In the genomic region with DNA sequence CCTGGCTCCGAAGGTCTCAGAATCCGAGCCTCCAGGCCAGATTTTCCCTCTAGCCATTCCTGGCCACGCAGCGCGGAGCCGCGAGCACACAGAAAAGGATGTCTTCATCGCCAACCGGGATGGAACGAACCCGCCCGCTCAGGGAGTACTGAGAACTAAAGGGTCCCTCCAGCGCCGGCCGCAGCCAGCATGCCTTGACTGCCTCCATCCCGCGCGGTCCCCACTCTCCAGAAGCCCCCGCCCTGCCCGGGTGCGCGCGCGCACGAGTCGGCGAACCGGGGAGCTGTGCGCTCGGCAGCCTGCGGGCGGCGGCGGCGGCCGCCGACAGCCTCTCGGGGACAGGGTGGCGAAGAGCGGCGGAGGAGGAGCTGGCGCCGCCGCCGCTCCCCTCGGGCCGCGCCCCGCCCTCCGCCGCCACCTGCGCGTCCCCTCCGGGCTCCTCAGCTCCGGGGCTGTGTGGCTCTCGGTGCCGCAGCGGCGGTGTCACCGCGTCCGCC, we compare ENCODE assay signal across 10 cellular contexts. TPM values are rescaled to one million over a fixed set of nuclear protein-coding genes. Genes with fewer than 3 reads are reported as not detected.
DNase-seq lines count a peak whose midpoint lies in the region; ATAC-seq and TF ChIP-seq lines count a peak whose summit lies in the region.
"Had no signal": no experiment of that assay in that cellular context is flagged by ENCODE, and none has a peak within 500 bp of the region (broad histone marks: within the 10 kb centered on the region; RNA-seq: fewer than 3 reads in every experiment).

No MANE protein-coding gene starts in this region.

- peak overlapping the region; percentile 84 for H2BK15ac ChIP-seq in neuronal stem cell (ENCODE audit: low read length)

- H3K18ac ChIP-seq in neuronal stem cell (ENCODE audit: low read length), result peak overlapping the region; percentile 94

- H3K36me3 Mint-ChIP-seq in CD8-positive, alpha-beta memory T cell, result no peaks in the 10 kb centered on the region

- H3K9ac ChIP-seq in neuronal stem cell (ENCODE audit: low read depth, low read length, poor library complexity), result peak overlapping the region; percentile 72

- H4K8ac ChIP-seq in neuronal stem cell (ENCODE audit: low read depth, low read length), result no peak overlapping the region

- peak overlapping the region; percentile 97 for H2AFZ ChIP-seq in neuronal stem cell (ENCODE audit: low read length)

- peak overlapping the region; percentile 83 for H2BK120ac ChIP-seq in neuronal stem cell (ENCODE audit: low read depth, low read length)

- H3K4me3 ChIP-seq in neuronal stem cell (ENCODE audit: low read length in 2 of 2), result peak overlapping the region; percentile 83 to 94
- no peak overlapping the region for H3K4me3 ChIP-seq in CD8-positive, alpha-beta memory T cell (ENCODE audit: low read length)

- POLR2A ChIA-PET in CD8-positive, alpha-beta memory T cell (lab: Charles Lee), result no interaction called here

- H3K14ac ChIP-seq in neuronal stem cell (ENCODE audit: low read length), result no peak overlapping the region

- H3K9me3 Mint-ChIP-seq in stimulated activated naive CD8-positive, alpha-beta T cell treated with anti-CD3 and anti-CD28 coated beads, Interleukin-15, amount 100 ng/mL, for 72 hours, result peaks cover 0 to 6% of the 10 kb centered on the region in 2 donors
- H3K9me3 Mint-ChIP-seq in CD8-positive, alpha-beta memory T cell, result peaks cover 0 to 19% (median 4%) of the 10 kb centered on the region in 5 donors

- no peaks in the 10 kb centered on the region for H3K9me3 ChIP-seq in neuronal stem cell (replicated peaks in 1 of 2; ENCODE audit: control insufficient read depth in 2 of 2, insufficient read depth in 1 of 2, low read depth in 1 of 2, low read length in 2 of 2)
- no peaks in the 10 kb centered on the region for H3K9me3 ChIP-seq in CD8-positive, alpha-beta memory T cell (ENCODE audit: low read length)

- H3K27ac Mint-ChIP-seq in stimulated activated naive CD8-positive, alpha-beta T cell treated with anti-CD3 and anti-CD28 coated beads, Interleukin-15, amount 100 ng/mL, for 72 hours, result no peak overlapping the region
- no peak overlapping the region for H3K27ac Mint-ChIP-seq in CD8-positive, alpha-beta memory T cell

- peak overlapping the region; percentile 78 for H3K23ac ChIP-seq in neuronal stem cell (ENCODE audit: low read depth, low read length, poor library complexity)

- WGBS in neuronal stem cell (ENCODE audit: extremely low coverage in 2 of 2, insufficient read length in 2 of 2, insufficient replicate concordance in 1 of 2), 2 donors, result no CpG with 5 or more reads among the region's 62 CpGs

- H4K91ac ChIP-seq in neuronal stem cell (ENCODE audit: low read depth, low read length, poor library complexity), result no peak overlapping the region

- H3K27me3 ChIP-seq in foreskin keratinocyte (peaks cover 38% of the 10 kb centered on the region), neuronal stem cell (ENCODE audit: control insufficient read depth in 3 of 3, insufficient read depth in 3 of 3, low read depth in 1 of 3, low read length in 3 of 3) (peaks cover 0 to 26% (median 8%) of the 10 kb centered on the region in 3 experiments)
- no peaks in the 10 kb centered on the region for H3K27me3 ChIP-seq in CD8-positive, alpha-beta memory T cell (ENCODE audit: insufficient read depth, low read length, poor library complexity, severe bottlenecking)

- no peak for TF ChIP-seq CTCF in foreskin keratinocyte (conservative IDR thresholded peaks at IDR 0.05)

- no peak overlapping the region for H3K27ac ChIP-seq in foreskin keratinocyte
- H3K27ac ChIP-seq in neuronal stem cell (replicated peaks; ENCODE audit: low read length), result peak overlapping the region; percentile 72
- H3K27ac ChIP-seq in CD8-positive, alpha-beta memory T cell (ENCODE audit: low read depth, low read length), result no peak overlapping the region

- H3K4ac ChIP-seq in neuronal stem cell (ENCODE audit: low read length), result no peak overlapping the region

- no peak for ATAC-seq in stimulated activated naive CD8-positive, alpha-beta T cell treated with anti-CD3 and anti-CD28 coated beads, Interleukin-15, Interleukin-2, amounts not matched to agents 100 U/mL and 50 U/mL, for 24 hours
- no peak for ATAC-seq in stimulated activated naive CD8-positive, alpha-beta T cell treated with anti-CD3 and anti-CD28 coated beads, Interleukin-15, amount 100 ng/mL, for 72 hours
- ATAC-seq in foreskin keratinocyte (peak; percentile 14), HG03521 (IDR thresholded peaks at IDR 0.05; ENCODE audit: unreplicated experiment) (no peak), GM18511 (IDR thresholded peaks at IDR 0.05; ENCODE audit: unreplicated experiment) (no peak)
- ATAC-seq in activated CD4-positive, CD25-positive, alpha-beta regulatory T cell treated with anti-CD3 and anti-CD28 coated beads, Interleukin-2, amount 50 U/mL, for 24 hours, result no peak

- peak overlapping the region in 1 of 2 donors; percentile 50 for H3K4me3 Mint-ChIP-seq in stimulated activated naive CD8-positive, alpha-beta T cell treated with anti-CD3 and anti-CD28 coated beads, Interleukin-15, amount 100 ng/mL, for 72 hours
- no peak overlapping the region for H3K4me3 Mint-ChIP-seq in CD8-positive, alpha-beta memory T cell

- no peak overlapping the region for H2AK5ac ChIP-seq in neuronal stem cell (ENCODE audit: low read depth, low read length)

- H3K4me2 ChIP-seq in neuronal stem cell (ENCODE audit: insufficient read depth, low read length, poor library complexity, severe bottlenecking), result peak overlapping the region; percentile 90

- H3K4me1 ChIP-seq in foreskin keratinocyte, result no peaks in the 10 kb centered on the region
- peaks cover 7 to 18% of the 10 kb centered on the region in 2 donors for H3K4me1 ChIP-seq in neuronal stem cell (ENCODE audit: control insufficient read depth in 2 of 2, insufficient read depth in 1 of 2, low read depth in 1 of 2, low read length in 2 of 2)
- no peaks in the 10 kb centered on the region for H3K4me1 ChIP-seq in CD8-positive, alpha-beta memory T cell (ENCODE audit: insufficient read depth, low read length)

- peaks cover 47% of the 10 kb centered on the region for H3K27me3 Mint-ChIP-seq in stimulated activated naive CD8-positive, alpha-beta T cell treated with anti-CD3 and anti-CD28 coated beads, Interleukin-15, amount 100 ng/mL, for 72 hours
- peaks cover 12 to 20% of the 10 kb centered on the region in 2 donors for H3K27me3 Mint-ChIP-seq in CD8-positive, alpha-beta memory T cell

- H2BK12ac ChIP-seq in neuronal stem cell (ENCODE audit: low read length), result no peak overlapping the region

- H3K4me1 Mint-ChIP-seq in stimulated activated naive CD8-positive, alpha-beta T cell treated with anti-CD3 and anti-CD28 coated beads, Interleukin-15, amount 100 ng/mL, for 72 hours, result peaks cover 6% of the 10 kb centered on the region
- H3K4me1 Mint-ChIP-seq in CD8-positive, alpha-beta memory T cell, result no peaks in the 10 kb centered on the region

- peaks cover 5% of the 10 kb centered on the region for H3K79me1 ChIP-seq in neuronal stem cell (ENCODE audit: low read depth, low read length)

- peak; percentile 2 for DNase-seq in stimulated activated naive CD8-positive, alpha-beta T cell treated with anti-CD3 and anti-CD28 coated beads, Interleukin-15, Interleukin-2, amounts not matched to agents 100 U/mL and 50 U/mL, for 24 hours
- no peak for DNase-seq in stimulated activated naive CD8-positive, alpha-beta T cell treated with anti-CD3 and anti-CD28 coated beads, Interleukin-15, amount 100 ng/mL, for 72 hours
- peak in 1 of 2 donors; percentile 4 for DNase-seq in foreskin keratinocyte
- peak; percentile 79 for DNase-seq in neuronal stem cell (ENCODE audit: low spot score)
- no peak for DNase-seq in CD8-positive, alpha-beta memory T cell

- no peak overlapping the region for H2BK5ac ChIP-seq in neuronal stem cell (ENCODE audit: low read length)

- CTCF ChIA-PET in CD8-positive, alpha-beta memory T cell (lab: Charles Lee), result no interaction called here

- H3K36me3 ChIP-seq in neuronal stem cell (replicated peaks in 1 of 2; ENCODE audit: control insufficient read depth in 2 of 2, insufficient read depth in 2 of 2, low read length in 2 of 2), result peaks cover 0 to 11% of the 10 kb centered on the region in 2 donors
- H3K36me3 ChIP-seq in CD8-positive, alpha-beta memory T cell (ENCODE audit: insufficient read depth, low read length), result no peaks in the 10 kb centered on the region

RNA-seq across cellular contexts. Expression of a gene that starts 0.6 kb away (rescaled TPM):
- not detected in 2 replicates for total RNA-seq in foreskin keratinocyte
- polyA plus RNA-seq in foreskin keratinocyte, result not detected in 2 replicates
- 6.2 TPM for polyA plus RNA-seq in neuronal stem cell (2013, experiment 1 of 2)
- 6.5 TPM for polyA plus RNA-seq in neuronal stem cell (2013, experiment 2 of 2)
- not detected for total RNA-seq in CD8-positive, alpha-beta memory T cell
- polyA plus RNA-seq in CD8-positive, alpha-beta memory T cell, result not detected
- total RNA-seq: T-helper 2 cell treated with Interferon-gamma antibody and Interleukin-4, amounts not matched to agents 100 ng/mL and 5 ng/mL, for 36 hours had no signal
- polyA plus RNA-seq: fibroblast of lung had no signal

Comparison
In these comparisons a context has a peak if more than half of its experiments do, and no peak if none do; other contexts are left out.
1. DNase-seq: peak in stimulated activated naive CD8-positive, alpha-beta T cell treated with anti-CD3 and anti-CD28 coated beads, Interleukin-15, Interleukin-2, amounts not matched to agents 100 U/mL and 50 U/mL, for 24 hours (single experiment) and neuronal stem cell (single experiment); none in stimulated activated naive CD8-positive, alpha-beta T cell treated with anti-CD3 and anti-CD28 coated beads, Interleukin-15, amount 100 ng/mL, for 72 hours (0 of 2) and CD8-positive, alpha-beta memory T cell (0 of 5).